8 cellular contexts compared by ENCODE assay signal in the genomic region with DNA sequence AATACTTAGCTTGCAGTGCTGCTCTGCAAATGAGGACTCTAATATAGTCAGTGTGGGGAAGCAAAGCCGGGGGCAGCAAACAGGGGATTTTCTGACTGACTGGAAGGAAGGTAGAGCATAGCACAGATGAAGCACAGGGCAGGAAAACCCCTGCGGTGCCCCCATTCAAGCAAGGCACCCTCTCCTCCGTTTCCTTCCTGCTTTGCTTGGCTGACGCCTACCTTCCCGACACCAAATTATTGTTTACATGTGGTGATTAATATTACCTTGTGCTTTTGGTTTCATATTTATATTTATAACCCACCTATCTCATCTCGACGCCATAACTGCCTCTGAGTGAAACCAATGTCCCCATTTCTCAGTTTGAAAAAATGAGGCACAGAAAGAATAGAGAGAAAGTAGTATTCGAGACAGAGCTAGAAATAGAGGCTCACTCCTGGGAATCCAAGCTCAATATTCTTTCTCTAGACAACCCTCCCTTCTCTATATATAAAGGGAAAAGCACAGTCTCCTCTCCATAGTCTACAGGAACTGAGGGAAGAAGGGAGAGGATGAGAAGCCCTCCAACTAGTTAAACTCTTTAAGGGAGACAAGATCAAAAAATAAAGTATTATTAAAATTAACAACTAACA. TPM values are rescaled to one million over a fixed set of nuclear protein-coding genes. Genes with fewer than 3 reads are reported as not detected.
DNase-seq lines count a peak whose midpoint lies in the region; ATAC-seq, FAIRE-seq and TF ChIP-seq lines count a peak whose summit lies in the region.

No MANE protein-coding gene starts in this region.

- no peak overlapping the region for H3K4me3 Mint-ChIP-seq in neural crest cell
- no peak overlapping the region for H3K4me3 Mint-ChIP-seq in HFFc6

- no peak for FAIRE-seq in urothelium cell line (lab: Jason Lieb, UNC)

- ATAC-seq in GM19467 (IDR thresholded peaks at IDR 0.05; ENCODE audit: unreplicated experiment) (peak; percentile 62), HG03457 (IDR thresholded peaks at IDR 0.05; ENCODE audit: unreplicated experiment) (peak; percentile 52)

- DNase-seq in activated T-cell treated with anti-CD3 and anti-CD28 coated beads for 48 hours (ENCODE audit: low read depth) (peak; percentile 47), neural crest cell (ENCODE audit: low read depth, low spot score) (no peak), ecto neural progenitor cell (ENCODE audit: low spot score) (no peak), OCI-M2 (lab: John Stamatoyannopoulos, UW; ENCODE audit: unreplicated experiment) (no peak), HFFc6 (no peak), urothelium cell line (ENCODE audit: low spot score) (no peak)

- TF ChIP-seq CTCF in neural crest cell (conservative IDR thresholded peaks at IDR 0.05), result no peak
- no peak for TF ChIP-seq CTCF in HFFc6 (IDR thresholded peaks at IDR 0.05)

- peak overlapping the region; percentile 64 for H3K27ac Mint-ChIP-seq in neural crest cell (ENCODE audit: unreplicated experiment)
- no peak overlapping the region for H3K27ac Mint-ChIP-seq in HFFc6

- H3K27me3 Mint-ChIP-seq in neural crest cell (ENCODE audit: low read depth) (no peaks in the 10 kb centered on the region), HFFc6 (ENCODE audit: insufficient read depth) (peaks cover 10% of the 10 kb centered on the region)

- H3K4me1 Mint-ChIP-seq in neural crest cell (peaks cover 52% of the 10 kb centered on the region), HFFc6 (ENCODE audit: low read depth) (0 out of 2 replicates have a peak, but pooled peaks cover 6% of the 10 kb centered on the region)

- H3K9me3 Mint-ChIP-seq in neural crest cell (no peaks in the 10 kb centered on the region), HFFc6 (no peaks in the 10 kb centered on the region)

- H3K36me3 Mint-ChIP-seq in neural crest cell (ENCODE audit: low read depth), result peaks cover 11% of the 10 kb centered on the region
- no peaks in the 10 kb centered on the region for H3K36me3 Mint-ChIP-seq in HFFc6 (ENCODE audit: low read depth)

RNA-seq across cellular contexts. Expression of a gene that starts 41.3 kb away (rescaled TPM):
- 70.5 and 71.7 TPM in 2 replicates for total RNA-seq in neural crest cell
- total RNA-seq in HFFc6 (2021; fragmentation: NEBNext Ultra II Directional; extraction: Animal tissue kit (Norgen Biotek cat#: 25700)), result 1 to 10 TPM; 1.6 to 3.2 (median 2.0) TPM

RNA-seq across cellular contexts. Expression of a gene that starts 41.6 kb away (rescaled TPM):
- 45.8 and 46.6 TPM in 2 replicates for total RNA-seq in neural crest cell
- total RNA-seq in HFFc6 (2021; fragmentation: NEBNext Ultra II Directional; extraction: Animal tissue kit (Norgen Biotek cat#: 25700)), result 10 to 100 TPM; 27.4 to 34.8 (median 30.9) TPM

Comparison
In these comparisons a context has a peak if more than half of its experiments do, and no peak if none do; other contexts are left out.
1. RNA of a gene that starts 41.3 kb away (total RNA-seq): 70.5 to 71.7 TPM in neural crest cell; 1.6 to 3.2 TPM in HFFc6; every median in the first group is over 10 times any median in the second.